6 cellular contexts compared by ENCODE assay signal in genomic region chr7:97998146-97998545, GRCh38. TPM values are rescaled to one million over a fixed set of nuclear protein-coding genes. Genes with fewer than 3 reads are reported as not detected.
"Had no signal": no experiment of that assay in that cellular context is flagged by ENCODE, and none has a peak within 500 bp of the region (broad histone marks: within the 10 kb centered on the region; RNA-seq: fewer than 3 reads in every experiment).

No MANE protein-coding gene starts in this region.

RNA-seq across cellular contexts. Expression of gene OCM2, which starts 8.2 kb away (rescaled TPM):
- total RNA-seq: HepG2, HT-29, HT1080, IMR-90, K562 had no signal
- polyA plus RNA-seq: HepG2, IgD-negative memory B cell, IMR-90, K562 had no signal
